In genomic region chr11:112315057-112315720, GRCh38 we compare ENCODE assay signal across 1 cellular context.
TF ChIP-seq lines count a peak whose summit lies in the region.

No MANE protein-coding gene starts in this region.

TF ChIP-seq in HepG2, 621 proteins besides CTCF, POLR2A, EP300 and RAD21:
- TF ChIP-seq ASH2L (IDR thresholded peaks at IDR 0.05; ENCODE audit: insufficient read length, low read depth, low read length) = no peak
- no peak for TF ChIP-seq ZNF549 (CRISPR knock-in tag; IDR thresholded peaks at IDR 0.05)
- TF ChIP-seq ZNF224 (CRISPR knock-in tag; IDR thresholded peaks at IDR 0.05) = no peak
- TF ChIP-seq GABPA (IDR thresholded peaks at IDR 0.05; ENCODE audit: low read depth, low read length) = no peak
- no peak for TF ChIP-seq GABPA (CRISPR knock-in tag; IDR thresholded peaks at IDR 0.05; ENCODE audit: low read depth)
- TF ChIP-seq RBM22 (optimal IDR thresholded peaks at IDR 0.05; ENCODE audit: low read length) = no peak
- no peak for TF ChIP-seq ZNF557 (CRISPR knock-in tag; IDR thresholded peaks at IDR 0.05)
- TF ChIP-seq, protein P1, sequence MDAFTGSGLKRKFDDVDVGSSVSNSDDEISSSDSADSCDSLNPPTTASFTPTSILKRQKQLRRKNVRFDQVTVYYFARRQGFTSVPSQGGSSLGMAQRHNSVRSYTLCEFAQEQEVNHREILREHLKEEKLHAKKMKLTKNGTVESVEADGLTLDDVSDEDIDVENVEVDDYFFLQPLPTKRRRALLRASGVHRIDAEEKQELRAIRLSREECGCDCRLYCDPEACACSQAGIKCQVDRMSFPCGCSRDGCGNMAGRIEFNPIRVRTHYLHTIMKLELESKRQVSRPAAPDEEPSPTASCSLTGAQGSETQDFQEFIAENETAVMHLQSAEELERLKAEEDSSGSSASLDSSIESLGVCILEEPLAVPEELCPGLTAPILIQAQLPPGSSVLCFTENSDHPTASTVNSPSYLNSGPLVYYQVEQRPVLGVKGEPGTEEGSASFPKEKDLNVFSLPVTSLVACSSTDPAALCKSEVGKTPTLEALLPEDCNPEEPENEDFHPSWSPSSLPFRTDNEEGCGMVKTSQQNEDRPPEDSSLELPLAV (CRISPR knock-in tag; conservative IDR thresholded peaks at IDR 0.05; ENCODE audit: low read depth) = no peak
- TF ChIP-seq NR1H2 (CRISPR knock-in tag; IDR thresholded peaks at IDR 0.05; ENCODE audit: borderline replicate concordance, low read depth) = no peak
